27 cellular contexts compared by ENCODE assay signal in the genomic region with DNA sequence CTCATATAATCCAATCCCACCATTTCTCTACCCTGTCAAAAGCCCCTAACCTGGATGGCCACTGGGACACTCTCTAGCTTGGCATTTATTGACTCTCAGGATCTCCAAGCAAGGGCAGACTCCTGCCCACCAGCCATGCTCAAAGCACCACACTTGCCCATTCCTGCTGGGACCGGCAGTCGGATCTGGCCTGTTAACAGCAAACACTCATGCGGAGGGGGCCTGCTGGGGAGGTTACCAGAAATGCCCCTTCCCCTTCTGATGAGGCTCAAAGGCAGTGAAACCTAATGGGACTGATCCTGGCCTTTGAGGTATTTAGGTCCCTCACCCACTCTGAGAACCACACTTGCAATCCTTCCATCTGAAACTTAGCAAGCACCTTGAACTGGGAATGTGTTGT. TPM values are rescaled to one million over a fixed set of nuclear protein-coding genes. Genes with fewer than 3 reads are reported as not detected.
A peak's percentile ranks its signal among the peaks of the same experiment; 100 is the strongest.
DNase-seq lines count a peak whose midpoint lies in the region; ATAC-seq and TF ChIP-seq lines count a peak whose summit lies in the region.
"Had no signal": no experiment of that assay in that cellular context is flagged by ENCODE, and none has a peak within 500 bp of the region (broad histone marks: within the 10 kb centered on the region; RNA-seq: fewer than 3 reads in every experiment).

No MANE protein-coding gene starts in this region.

- no peak overlapping the region for H3K27ac Mint-ChIP-seq in activated CD8-positive, alpha-beta memory T cell treated with anti-CD3 and anti-CD28 coated beads, Interleukin-2, amount 10 ng/mL, durations not matched to agents 7 days and 5 days
- no peak overlapping the region for H3K27ac Mint-ChIP-seq in activated CD8-positive, alpha-beta T cell treated with anti-CD3 and anti-CD28 coated beads, Interleukin-2, amount 10 ng/mL, durations not matched to agents 7 days and 5 days
- H3K27ac Mint-ChIP-seq: GM23338 had no signal

- H3K27me3 ChIP-seq in OCI-LY3 (ENCODE audit: low read depth, low read length): peaks cover 82% of the 10 kb centered on the region

- CTCF ChIA-PET in activated CD8-positive, alpha-beta memory T cell treated with anti-CD3 and anti-CD28 coated beads, Interleukin-2, amount 10 ng/mL, durations not matched to agents 7 days and 5 days (lab: Charles Lee): interaction anchor here (0.8 to 4.9 kb wide), 3 partner anchors 8 to 169 kb away, joined by 4 to 46 read pairs (median 13); partner anchors contain the start of gene CCL1
- CTCF ChIA-PET in activated CD8-positive, alpha-beta T cell treated with anti-CD3 and anti-CD28 coated beads, Interleukin-2, amount 10 ng/mL, durations not matched to agents 7 days and 5 days (lab: Charles Lee): interaction anchor here (1.2 to 5.6 kb wide), 5 partner anchors 7 to 198 kb away, joined by 3 to 54 read pairs (median 5); partner anchors contain the start of gene CCL1

- H3K9me3 ChIP-seq in OCI-LY3 (ENCODE audit: insufficient read depth, low read length): no peaks in the 10 kb centered on the region
- H3K9me3 ChIP-seq: SJCRH30 had no signal

- H3K4me2 ChIP-seq in OCI-LY3 (ENCODE audit: low read length): peak overlapping the region; percentile 64; the same call in 1 of the 2 replicates
- H3K4me2 ChIP-seq: GM23338, PC-9 had no signal

- H3K4me1 ChIP-seq in OCI-LY3 (ENCODE audit: low read length): peaks cover 49% of the 10 kb centered on the region
- H3K4me1 ChIP-seq: SJCRH30 had no signal

- no peaks in the 10 kb centered on the region for H3K79me2 ChIP-seq in OCI-LY3 (ENCODE audit: low read length)

- no peaks in the 10 kb centered on the region for H3K36me3 Mint-ChIP-seq in activated CD8-positive, alpha-beta memory T cell treated with anti-CD3 and anti-CD28 coated beads, Interleukin-2, amount 10 ng/mL, durations not matched to agents 7 days and 5 days
- no peaks in the 10 kb centered on the region for H3K36me3 Mint-ChIP-seq in activated CD8-positive, alpha-beta T cell treated with anti-CD3 and anti-CD28 coated beads, Interleukin-2, amount 10 ng/mL, durations not matched to agents 7 days and 5 days (ENCODE audit: low read depth)
- H3K36me3 Mint-ChIP-seq: CD4-positive, CD25-positive, alpha-beta regulatory T cell had no signal

- H3K27ac ChIP-seq in OCI-LY3 (ENCODE audit: low read length): no peak overlapping the region
- H3K27ac ChIP-seq: PC-9, SJCRH30 had no signal

- TF ChIP-seq CTCF in OCI-LY3 (IDR thresholded peaks at IDR 0.05; ENCODE audit: low read depth, low read length): no peak

- POLR2A ChIA-PET in activated CD8-positive, alpha-beta T cell treated with anti-CD3 and anti-CD28 coated beads, Interleukin-2, amount 10 ng/mL, durations not matched to agents 7 days and 5 days (lab: Charles Lee): interaction anchor here (0.6 to 0.9 kb wide), 2 partner anchors 8 to 15 kb away, joined by 3 to 4 read pairs; no protein-coding TSS in a partner anchor

- no peaks in the 10 kb centered on the region for H3K36me3 ChIP-seq in OCI-LY3 (replicated peaks; ENCODE audit: low read depth, low read length)
- H3K36me3 ChIP-seq: SJCRH30 had no signal

- no peaks in the 10 kb centered on the region for H3K9me3 Mint-ChIP-seq in activated CD8-positive, alpha-beta memory T cell treated with anti-CD3 and anti-CD28 coated beads, Interleukin-2, amount 10 ng/mL, durations not matched to agents 7 days and 5 days (ENCODE audit: low read depth)
- H3K9me3 Mint-ChIP-seq in activated CD8-positive, alpha-beta T cell treated with anti-CD3 and anti-CD28 coated beads, Interleukin-2, amount 10 ng/mL, durations not matched to agents 7 days and 5 days (ENCODE audit: insufficient read depth): no peaks in the 10 kb centered on the region
- H3K9me3 Mint-ChIP-seq: CD4-positive, CD25-positive, alpha-beta regulatory T cell; GM23338 had no signal

- H3K9ac ChIP-seq in OCI-LY3 (ENCODE audit: low read length): no peak overlapping the region

- H3K4me3 Mint-ChIP-seq in activated CD8-positive, alpha-beta memory T cell treated with anti-CD3 and anti-CD28 coated beads, Interleukin-2, amount 10 ng/mL, durations not matched to agents 7 days and 5 days: no peak overlapping the region
- no peak overlapping the region for H3K4me3 Mint-ChIP-seq in activated CD8-positive, alpha-beta T cell treated with anti-CD3 and anti-CD28 coated beads, Interleukin-2, amount 10 ng/mL, durations not matched to agents 7 days and 5 days
- H3K4me3 Mint-ChIP-seq: CD4-positive, CD25-positive, alpha-beta regulatory T cell; GM23338 had no signal

- H2AFZ ChIP-seq in OCI-LY3 (ENCODE audit: low read depth, low read length): no peak overlapping the region
- H2AFZ ChIP-seq: GM23338, PC-9 had no signal

- no peak for ATAC-seq in activated CD8-positive, alpha-beta memory T cell treated with anti-CD3 and anti-CD28 coated beads, Interleukin-2, amount 10 ng/mL, durations not matched to agents 7 days and 5 days
- ATAC-seq in activated CD8-positive, alpha-beta T cell treated with anti-CD3 and anti-CD28 coated beads, Interleukin-2, amount 10 ng/mL, durations not matched to agents 7 days and 5 days: no peak
- ATAC-seq in HG03135 (IDR thresholded peaks at IDR 0.05; ENCODE audit: unreplicated experiment) (no peak), HG02763 (IDR thresholded peaks at IDR 0.05; ENCODE audit: unreplicated experiment) (no peak)
- ATAC-seq: GM23338, Right ventricle myocardium inferior, SK-N-SH treated with all-trans-retinoic acid at 6 μM for 48 hours had no signal

- no peak overlapping the region for H3K4me3 ChIP-seq in OCI-LY3 (ENCODE audit: low read length)
- H3K4me3 ChIP-seq: GM12878, GM23338, PC-9, SJCRH30 had no signal

- DNase-seq in activated CD8-positive, alpha-beta memory T cell treated with anti-CD3 and anti-CD28 coated beads, Interleukin-2, amount 50 U/mL, for 48 hours: peak; percentile 44
- no peak for DNase-seq in activated CD8-positive, alpha-beta memory T cell treated with anti-CD3 and anti-CD28 coated beads, Interleukin-2, amount 10 ng/mL, durations not matched to agents 7 days and 5 days
- peak; percentile 51 for DNase-seq in mesenteric fat pad (ENCODE audit: low spot score)
- DNase-seq in activated CD8-positive, alpha-beta T cell treated with anti-CD3 and anti-CD28 coated beads, Interleukin-2, amount 10 ng/mL, durations not matched to agents 7 days and 5 days: no peak
- DNase-seq: CD4-positive, CD25-positive, alpha-beta regulatory T cell; EL; GDM1; HCEC 1CT; IMR-90; KG1; NCI-H1092 treated with DMSO at 0.1 percent for 48 hours; NCI-H1436; NCI-H187; NCI-H2171 treated with DMSO at 0.1 percent for 48 hours; NCI-H345; NCI-H510A treated with DMSO at 0.1 percent for 48 hours; PC-9; SJCRH30 had no signal

- H3K4me1 Mint-ChIP-seq in activated CD8-positive, alpha-beta memory T cell treated with anti-CD3 and anti-CD28 coated beads, Interleukin-2, amount 10 ng/mL, durations not matched to agents 7 days and 5 days: peaks cover 34% of the 10 kb centered on the region
- peaks cover 49% of the 10 kb centered on the region for H3K4me1 Mint-ChIP-seq in activated CD8-positive, alpha-beta T cell treated with anti-CD3 and anti-CD28 coated beads, Interleukin-2, amount 10 ng/mL, durations not matched to agents 7 days and 5 days (ENCODE audit: low read depth)

- H4K20me1 ChIP-seq in OCI-LY3 (ENCODE audit: insufficient read depth, low read length): peaks cover 61% of the 10 kb centered on the region; the same call in 1 of the 2 replicates

- H3K27me3 Mint-ChIP-seq in activated CD8-positive, alpha-beta memory T cell treated with anti-CD3 and anti-CD28 coated beads, Interleukin-2, amount 10 ng/mL, durations not matched to agents 7 days and 5 days: peaks cover 18% of the 10 kb centered on the region
- H3K27me3 Mint-ChIP-seq in activated CD8-positive, alpha-beta T cell treated with anti-CD3 and anti-CD28 coated beads, Interleukin-2, amount 10 ng/mL, durations not matched to agents 7 days and 5 days (ENCODE audit: low read depth): peaks cover 16% of the 10 kb centered on the region

RNA-seq across cellular contexts. Expression of gene CCL1, which starts 6.5 kb away (rescaled TPM):
- 10 to 100 TPM in 1 of 2 experiments, under 1 TPM in 1; 0.73 to 25.6 TPM for total RNA-seq in activated CD8-positive, alpha-beta memory T cell treated with anti-CD3 and anti-CD28 coated beads, Interleukin-2, amount 10 ng/mL, durations not matched to agents 7 days and 5 days
- total RNA-seq in mesenteric fat pad: not detected
- not detected for total RNA-seq in activated CD8-positive, alpha-beta T cell treated with anti-CD3 and anti-CD28 coated beads, Interleukin-2, amount 10 ng/mL, durations not matched to agents 7 days and 5 days
- total RNA-seq: A172; CD4-positive, CD25-positive, alpha-beta regulatory T cell; GM23338; IMR-90; PC-9; Right ventricle myocardium inferior; RPMI7951; SJCRH30 had no signal

RNA-seq across cellular contexts. Expression of gene CCL13, which starts 13.3 kb away (rescaled TPM):
- total RNA-seq in activated CD8-positive, alpha-beta memory T cell treated with anti-CD3 and anti-CD28 coated beads, Interleukin-2, amount 10 ng/mL, durations not matched to agents 7 days and 5 days: not detected
- total RNA-seq in mesenteric fat pad: 5.1 TPM
- total RNA-seq in activated CD8-positive, alpha-beta T cell treated with anti-CD3 and anti-CD28 coated beads, Interleukin-2, amount 10 ng/mL, durations not matched to agents 7 days and 5 days: not detected
- total RNA-seq: A172; CD4-positive, CD25-positive, alpha-beta regulatory T cell; GM12878; GM23338; PC-9; RPMI7951; SJCRH30 had no signal

RNA-seq across cellular contexts. Expression of gene CCL8, which starts 50.3 kb away (rescaled TPM):
- total RNA-seq in activated CD8-positive, alpha-beta memory T cell treated with anti-CD3 and anti-CD28 coated beads, Interleukin-2, amount 10 ng/mL, durations not matched to agents 7 days and 5 days: not detected
- total RNA-seq in mesenteric fat pad: 2.1 TPM
- total RNA-seq in activated CD8-positive, alpha-beta T cell treated with anti-CD3 and anti-CD28 coated beads, Interleukin-2, amount 10 ng/mL, durations not matched to agents 7 days and 5 days: not detected
- total RNA-seq: A172; CD4-positive, CD25-positive, alpha-beta regulatory T cell; GM12878; GM23338; IMR-90; PC-9; Right ventricle myocardium inferior; RPMI7951; SJCRH30 had no signal

Comparison
In these comparisons a context has a peak if more than half of its experiments do, and no peak if none do; other contexts are left out.
1. DNase-seq: peak in activated CD8-positive, alpha-beta memory T cell treated with anti-CD3 and anti-CD28 coated beads, Interleukin-2, amount 50 U/mL, for 48 hours (single experiment) and mesenteric fat pad (single experiment); none in activated CD8-positive, alpha-beta memory T cell treated with anti-CD3 and anti-CD28 coated beads, Interleukin-2, amount 10 ng/mL, durations not matched to agents 7 days and 5 days (single experiment) and activated CD8-positive, alpha-beta T cell treated with anti-CD3 and anti-CD28 coated beads, Interleukin-2, amount 10 ng/mL, durations not matched to agents 7 days and 5 days (single experiment).